19 cellular contexts compared by ENCODE assay signal in the genomic region with DNA sequence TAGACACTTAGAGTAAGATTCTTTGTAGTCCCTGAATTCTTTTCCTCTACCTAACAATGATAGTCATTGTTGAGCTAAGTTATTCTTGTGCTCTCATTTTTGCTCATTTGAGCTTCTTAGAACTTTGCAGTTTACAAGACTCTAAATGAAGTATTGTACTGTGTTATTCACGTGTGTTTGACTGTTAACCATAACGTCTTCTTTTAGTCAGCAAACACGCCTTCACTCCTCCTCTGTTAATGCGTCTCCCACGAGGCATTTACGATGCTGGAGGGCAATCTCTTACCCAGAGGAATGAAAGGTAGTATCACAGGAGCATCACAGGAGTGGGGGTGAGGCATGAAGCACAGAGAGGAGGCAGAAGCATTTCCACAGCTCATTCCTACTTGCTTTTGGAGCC. TPM values are rescaled to one million over a fixed set of nuclear protein-coding genes. Genes with fewer than 3 reads are reported as not detected.
"Had no signal": no experiment of that assay in that cellular context is flagged by ENCODE, and none has a peak within 500 bp of the region (broad histone marks: within the 10 kb centered on the region; RNA-seq: fewer than 3 reads in every experiment).

No MANE protein-coding gene starts in this region.

- H3K27me3 ChIP-seq: pancreas, thyroid gland, vagina had no signal

- H3K27ac ChIP-seq: pancreas, thyroid gland, vagina had no signal

- H3K9me3 ChIP-seq: mucosa of descending colon, pancreas, thyroid gland, vagina had no signal

- ATAC-seq: effector memory CD8-positive, alpha-beta T cell; left lobe of liver; mucosa of descending colon; naive thymus-derived CD4-positive, alpha-beta T cell; pancreas; T-cell had no signal

- H3K4me3 Mint-ChIP-seq: activated CD4-positive, alpha-beta memory T cell treated with anti-CD3 and anti-CD28 coated beads, Interleukin-2, amount 10 ng/mL, durations not matched to agents 7 days and 5 days; effector memory CD8-positive, alpha-beta T cell; naive thymus-derived CD4-positive, alpha-beta T cell; T-cell had no signal

- H3K27ac Mint-ChIP-seq: activated CD4-positive, alpha-beta memory T cell treated with anti-CD3 and anti-CD28 coated beads, Interleukin-2, amount 10 ng/mL, durations not matched to agents 7 days and 5 days; effector memory CD8-positive, alpha-beta T cell; naive thymus-derived CD4-positive, alpha-beta T cell; T-cell had no signal

- H3K9me3 Mint-ChIP-seq: activated CD4-positive, alpha-beta memory T cell treated with anti-CD3 and anti-CD28 coated beads, Interleukin-2, amount 10 ng/mL, durations not matched to agents 7 days and 5 days; effector memory CD8-positive, alpha-beta T cell; naive thymus-derived CD4-positive, alpha-beta T cell; T-cell had no signal

- H3K4me1 ChIP-seq: pancreas, thyroid gland, vagina had no signal

- H3K4me3 ChIP-seq: mucosa of descending colon, pancreas, thyroid gland, vagina had no signal

- H3K36me3 ChIP-seq: pancreas, thyroid gland, vagina had no signal

- H3K4me1 Mint-ChIP-seq: T-cell had no signal

- H3K36me3 Mint-ChIP-seq: naive thymus-derived CD4-positive, alpha-beta T cell; T-cell had no signal

- DNase-seq: activated CD4-positive, alpha-beta memory T cell treated with anti-CD3 and anti-CD28 coated beads, Interleukin-2, amount 10 ng/mL, durations not matched to agents 7 days and 5 days; activated CD4-positive, CD25-positive, alpha-beta regulatory T cell treated with anti-CD3 and anti-CD28 coated beads, Interleukin-2, amount 50 U/mL, for 72 hours; activated naive CD4-positive, alpha-beta T cell; activated T-cell treated with anti-CD3 and anti-CD28 coated beads, Interleukin-2, amount 50 U/mL, for 48 hours; aorta; cortex of kidney; effector memory CD8-positive, alpha-beta T cell; mucosa of descending colon; naive thymus-derived CD4-positive, alpha-beta T cell; pancreas; stimulated activated CD4-positive, alpha-beta T cell treated with anti-CD3 and anti-CD28 coated beads, Interleukin-12 subunit alpha, Interleukin-12 subunit beta, amount 100 ng/mL, for 4 hours; stimulated activated CD4-positive, alpha-beta T cell treated with anti-CD3 and anti-CD28 coated beads, Interleukin-2, amount 100 ng/mL, for 24 hours; T-cell; T1000; thyroid gland had no signal

RNA-seq across cellular contexts. Expression of a gene that starts 14.8 kb away (rescaled TPM):
- total RNA-seq: epithelial cell of proximal tubule, left lobe of liver, lung microvascular endothelial cell had no signal

RNA-seq across cellular contexts. Expression of a gene that starts 23.5 kb away (rescaled TPM):
- total RNA-seq: aorta; left lobe of liver; lung microvascular endothelial cell; mucosa of descending colon; naive thymus-derived CD4-positive, alpha-beta T cell; pancreas; T-cell; thyroid gland had no signal

RNA-seq across cellular contexts. Expression of a gene that starts 36.2 kb away (rescaled TPM):
- total RNA-seq: activated CD4-positive, alpha-beta memory T cell treated with anti-CD3 and anti-CD28 coated beads, Interleukin-2, amount 10 ng/mL, durations not matched to agents 7 days and 5 days; epithelial cell of proximal tubule; lung microvascular endothelial cell; T-cell had no signal
